24 cellular contexts compared by ENCODE assay signal in the genomic region with DNA sequence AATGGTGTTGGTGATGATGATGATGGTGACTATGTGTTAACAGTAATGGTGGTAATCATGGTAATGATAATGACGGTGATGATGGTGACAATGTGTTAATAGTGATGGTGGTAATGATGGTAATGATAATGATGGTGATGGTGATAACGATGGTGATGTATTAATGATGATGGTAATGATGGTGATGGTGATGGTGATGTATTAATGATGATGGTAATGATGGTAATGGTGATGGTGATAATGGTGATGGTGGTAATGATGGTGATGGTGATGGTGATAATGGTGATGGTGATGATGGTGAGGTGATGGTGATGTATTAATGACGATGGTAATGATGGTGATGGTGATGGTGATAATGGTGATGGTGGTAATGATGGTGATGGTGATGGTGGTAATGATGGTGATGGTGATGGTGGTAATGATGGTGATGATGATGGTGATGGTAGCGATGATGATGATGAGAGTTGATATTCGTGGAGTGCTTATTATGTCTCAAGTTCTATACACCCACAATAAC.
"Had no signal": no experiment of that assay in that cellular context is flagged by ENCODE, and none has a peak within 500 bp of the region (broad histone marks: within the 10 kb centered on the region; RNA-seq: fewer than 3 reads in every experiment).

No MANE protein-coding gene starts in this region.

- H3K9me3 ChIP-seq: lower lobe of right lung, ovary, psoas muscle, suprapubic skin, transverse colon, upper lobe of right lung, vagina had no signal

- H3K27me3 Mint-ChIP-seq: stimulated activated naive B cell treated with anti-CD40 and anti-IgM and Interleukin-4, amounts not matched to agents 10 μg/mL and 1 μg/mL and 100 μg/mL, for 72 hours; stimulated activated naive CD8-positive, alpha-beta T cell treated with anti-CD3 and anti-CD28 coated beads, Interleukin-15, amount 100 ng/mL, for 72 hours had no signal

- DNase-seq: dorsolateral prefrontal cortex; effector CD4-positive, alpha-beta T cell; hypothalamus; immature natural killer cell; islet precursor cell; kidney glomerular epithelial cell; left ventricle myocardium superior; lower lobe of right lung; natural killer cell; occipital lobe; ovary; posterior cingulate gyrus; psoas muscle; right cardiac atrium; small intestine; stimulated activated CD4-positive, alpha-beta T cell treated with anti-CD3 and anti-CD28 coated beads, Interleukin-15, amount 100 ng/mL, for 24 hours; stimulated activated CD4-positive, alpha-beta T cell treated with anti-CD3 and anti-CD28 coated beads, Interleukin-2, amount 100 ng/mL, for 48 hours; stimulated activated naive B cell treated with anti-CD40 and anti-IgM and Interleukin-4, amounts not matched to agents 10 μg/mL and 1 μg/mL and 100 μg/mL, for 72 hours; stimulated activated naive CD8-positive, alpha-beta T cell treated with anti-CD3 and anti-CD28 coated beads, Interleukin-15, amount 100 ng/mL, for 72 hours; transverse colon; upper lobe of right lung had no signal

- H3K4me3 ChIP-seq: dorsolateral prefrontal cortex, lower lobe of right lung, ovary, psoas muscle, suprapubic skin, transverse colon, upper lobe of right lung, vagina had no signal

- H3K4me3 Mint-ChIP-seq: immature natural killer cell; natural killer cell; stimulated activated naive B cell treated with anti-CD40 and anti-IgM and Interleukin-4, amounts not matched to agents 10 μg/mL and 1 μg/mL and 100 μg/mL, for 72 hours; stimulated activated naive CD8-positive, alpha-beta T cell treated with anti-CD3 and anti-CD28 coated beads, Interleukin-15, amount 100 ng/mL, for 72 hours had no signal

- ATAC-seq: left ventricle myocardium superior; natural killer cell; psoas muscle; stimulated activated naive B cell treated with anti-CD40 and anti-IgM and Interleukin-4, amounts not matched to agents 10 μg/mL and 1 μg/mL and 100 μg/mL, for 72 hours; stimulated activated naive CD8-positive, alpha-beta T cell treated with anti-CD3 and anti-CD28 coated beads, Interleukin-15, amount 100 ng/mL, for 72 hours had no signal

- H3K9me3 Mint-ChIP-seq: natural killer cell; stimulated activated naive CD8-positive, alpha-beta T cell treated with anti-CD3 and anti-CD28 coated beads, Interleukin-15, amount 100 ng/mL, for 72 hours had no signal

- H3K27me3 ChIP-seq: dorsolateral prefrontal cortex, ovary, suprapubic skin, transverse colon, upper lobe of right lung, vagina had no signal

- H3K27ac Mint-ChIP-seq: immature natural killer cell; natural killer cell; stimulated activated naive B cell treated with anti-CD40 and anti-IgM and Interleukin-4, amounts not matched to agents 10 μg/mL and 1 μg/mL and 100 μg/mL, for 72 hours; stimulated activated naive CD8-positive, alpha-beta T cell treated with anti-CD3 and anti-CD28 coated beads, Interleukin-15, amount 100 ng/mL, for 72 hours had no signal

- H3K36me3 ChIP-seq: lower lobe of right lung, ovary, suprapubic skin, transverse colon, upper lobe of right lung, vagina had no signal

- H3K4me1 Mint-ChIP-seq: immature natural killer cell; natural killer cell; stimulated activated naive B cell treated with anti-CD40 and anti-IgM and Interleukin-4, amounts not matched to agents 10 μg/mL and 1 μg/mL and 100 μg/mL, for 72 hours; stimulated activated naive CD8-positive, alpha-beta T cell treated with anti-CD3 and anti-CD28 coated beads, Interleukin-15, amount 100 ng/mL, for 72 hours had no signal

- H3K36me3 Mint-ChIP-seq: immature natural killer cell; natural killer cell; stimulated activated naive B cell treated with anti-CD40 and anti-IgM and Interleukin-4, amounts not matched to agents 10 μg/mL and 1 μg/mL and 100 μg/mL, for 72 hours had no signal

- FAIRE-seq: frontal cortex, small intestine had no signal

- H3K27ac ChIP-seq: dorsolateral prefrontal cortex, lower lobe of right lung, ovary, psoas muscle, suprapubic skin, transverse colon, upper lobe of right lung, vagina had no signal

- H3K4me1 ChIP-seq: lower lobe of right lung, psoas muscle, suprapubic skin, transverse colon, vagina had no signal
